ENCODE assay signal across 13 cellular contexts in genomic region chr6:83086751-83087150, GRCh38.
DNase-seq lines count a peak whose midpoint lies in the region; ATAC-seq and TF ChIP-seq lines count a peak whose summit lies in the region.
"Had no signal": no experiment of that assay in that cellular context is flagged by ENCODE, and none has a peak within 500 bp of the region (broad histone marks: within the 10 kb centered on the region; RNA-seq: fewer than 3 reads in every experiment).

No MANE protein-coding gene starts in this region.

- no peaks in the 10 kb centered on the region for H3K27me3 ChIP-seq in GM06990 (replicated peaks; ENCODE audit: control insufficient read depth, insufficient read depth, low read length)
- H3K27me3 ChIP-seq: BLaER1 treated with 17β-estradiol and CSF1 and Interleukin-3, amounts not matched to agents 10 nM and 100 nM; SJCRH30 had no signal

- DNase-seq in GM06990 (ENCODE audit: extremely low read depth, insufficient read length) (no peak), glomerular visceral epithelial cell (ENCODE audit: extremely low spot score) (no peak), iPS-NIHi7 (ENCODE audit: extremely low spot score) (no peak), superior temporal gyrus (ENCODE audit: extremely low spot score) (no peak), SIG-M5 (lab: John Stamatoyannopoulos, UW) (no peak)
- DNase-seq: left colon, NCI-H1092, retina, SJCRH30 had no signal

- no peak for TF ChIP-seq CTCF in GM06990 (IDR thresholded peaks at IDR 0.05; ENCODE audit: insufficient read depth, low read length, poor library complexity, severe bottlenecking)

- no peaks in the 10 kb centered on the region for H3K36me3 ChIP-seq in GM06990 (ENCODE audit: control insufficient read depth, insufficient read depth, low read length)
- H3K36me3 ChIP-seq: BLaER1 treated with 17β-estradiol and CSF1 and Interleukin-3, amounts not matched to agents 10 nM and 100 nM; SJCRH30 had no signal

- ATAC-seq in GM18909 (IDR thresholded peaks at IDR 0.05; ENCODE audit: poor library complexity, unreplicated experiment) (peak; percentile 99), HG02610 (IDR thresholded peaks at IDR 0.05; ENCODE audit: unreplicated experiment) (peak; percentile 99), HG03520 (IDR thresholded peaks at IDR 0.05; ENCODE audit: unreplicated experiment) (peak; percentile 99)
- ATAC-seq: left colon had no signal

- H3K4me3 ChIP-seq in GM06990 (replicated peaks; ENCODE audit: low read depth, low read length): peak overlapping the region; percentile 60
- H3K4me3 ChIP-seq: BLaER1 treated with 17β-estradiol and CSF1 and Interleukin-3, amounts not matched to agents 10 nM and 100 nM; SJCRH30 had no signal
